ENCODE assay signal across 35 cellular contexts in genomic region chr7:99170730-99171074, GRCh38. TPM values are rescaled to one million over a fixed set of nuclear protein-coding genes. Genes with fewer than 3 reads are reported as not detected.
"Had no signal": no experiment of that assay in that cellular context is flagged by ENCODE, and none has a peak within 500 bp of the region (broad histone marks: within the 10 kb centered on the region; RNA-seq: fewer than 3 reads in every experiment).

No MANE protein-coding gene starts in this region.

- H3K27me3 ChIP-seq: esophagus squamous epithelium, heart right ventricle, suprapubic skin, thyroid gland, upper lobe of right lung, uterus had no signal

- ATAC-seq: effector memory CD8-positive, alpha-beta T cell; heart right ventricle; left colon; left ventricle myocardium superior; naive thymus-derived CD8-positive, alpha-beta T cell; psoas muscle; right cardiac atrium; stimulated activated naive CD8-positive, alpha-beta T cell treated with anti-CD3 and anti-CD28 coated beads, Interleukin-15, amount 100 ng/mL, for 72 hours; upper lobe of right lung had no signal

- H3K4me1 ChIP-seq: esophagus squamous epithelium, heart right ventricle, psoas muscle, suprapubic skin, thyroid gland, upper lobe of right lung, uterus had no signal

- DNase-seq: effector memory CD8-positive, alpha-beta T cell; erythroblast; esophagus squamous epithelium; foreskin melanocyte; glutamatergic neuron; heart right ventricle; hypothalamus; immature natural killer cell; islet precursor cell; kidney glomerular epithelial cell; left colon; left ventricle myocardium superior; mesenchymal stem cell; naive thymus-derived CD8-positive, alpha-beta T cell; nephron progenitor cell; nucleus accumbens; psoas muscle; right cardiac atrium; stimulated activated CD4-positive, alpha-beta T cell treated with anti-CD3 and anti-CD28 coated beads, Interleukin-15, amount 100 ng/mL, for 24 hours; stimulated activated CD4-positive, alpha-beta T cell treated with anti-CD3 and anti-CD28 coated beads, Interleukin-2, amount 100 ng/mL, for 48 hours; stimulated activated CD8-positive, alpha-beta memory T cell treated with anti-CD3 and anti-CD28 coated beads, Interleukin-4, amount 100 ng/mL, for 48 hours; stimulated activated naive CD4-positive, alpha-beta T cell; stimulated activated naive CD8-positive, alpha-beta T cell treated with anti-CD3 and anti-CD28 coated beads, Interleukin-15, amount 100 ng/mL, for 72 hours; thyroid gland; upper lobe of right lung; uterus had no signal

- H3K9me3 ChIP-seq: esophagus squamous epithelium, heart right ventricle, psoas muscle, suprapubic skin, thyroid gland, upper lobe of right lung, uterus had no signal

- H3K4me3 ChIP-seq: coronary artery, esophagus squamous epithelium, heart right ventricle, psoas muscle, skin epidermis, suprapubic skin, thyroid gland, upper lobe of right lung, uterus had no signal

- H3K27ac ChIP-seq: coronary artery, esophagus squamous epithelium, heart right ventricle, psoas muscle, skin epidermis, suprapubic skin, thyroid gland, upper lobe of right lung, uterus had no signal

- H3K36me3 ChIP-seq: esophagus squamous epithelium, heart right ventricle, suprapubic skin, thyroid gland, upper lobe of right lung, uterus had no signal

RNA-seq across cellular contexts. Expression of gene KPNA7, which starts 37.2 kb away (rescaled TPM):
- total RNA-seq: dermis microvascular lymphatic vessel endothelial cell, heart right ventricle, left ventricle myocardium superior, lung microvascular endothelial cell, mesothelial cell of epicardium, myocyte, osteocyte, psoas muscle, renal cortical epithelial cell, right cardiac atrium, suprapubic skin, thyroid gland, uterus had no signal
- polyA plus RNA-seq: immature natural killer cell; naive thymus-derived CD8-positive, alpha-beta T cell; psoas muscle; right cardiac atrium had no signal
